Comparison of ENCODE assay signal across 16 cellular contexts in the genomic region with DNA sequence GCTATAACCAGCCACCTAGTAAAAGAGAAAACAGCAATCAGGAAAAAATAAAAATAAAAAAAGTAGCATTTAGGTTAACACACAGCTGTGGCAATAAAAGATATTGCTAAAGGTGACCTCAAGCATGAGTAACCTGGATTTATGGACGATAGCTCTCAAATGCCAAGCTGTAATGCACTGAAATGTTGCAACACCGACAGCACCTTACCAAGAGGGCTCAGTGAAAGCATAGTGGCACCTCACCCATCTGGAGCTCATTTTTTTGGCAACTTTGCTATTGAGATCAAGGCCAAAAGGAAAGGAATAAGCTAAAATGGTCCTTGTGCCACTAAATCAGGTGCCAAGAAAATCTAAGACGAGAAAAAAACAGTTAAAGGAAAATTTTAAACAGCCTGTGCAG. TPM values are rescaled to one million over a fixed set of nuclear protein-coding genes. Genes with fewer than 3 reads are reported as not detected.
DNase-seq lines count a peak whose midpoint lies in the region; ATAC-seq and TF ChIP-seq lines count a peak whose summit lies in the region.
"Had no signal": no experiment of that assay in that cellular context is flagged by ENCODE, and none has a peak within 500 bp of the region (broad histone marks: within the 10 kb centered on the region; RNA-seq: fewer than 3 reads in every experiment).

No MANE protein-coding gene starts in this region.

- no peaks in the 10 kb centered on the region for H3K27me3 Mint-ChIP-seq in mesothelial cell of epicardium (ENCODE audit: low read depth)
- H3K27me3 Mint-ChIP-seq: activated naive CD8-positive, alpha-beta T cell; activated T-cell treated with anti-CD3 and anti-CD28 coated beads, Interleukin-2, amount 50 U/mL, for 24 hours; CD4-positive, CD25-positive, alpha-beta regulatory T cell had no signal

- H3K27ac Mint-ChIP-seq in mesothelial cell of epicardium, result no peak overlapping the region
- H3K27ac Mint-ChIP-seq: activated naive CD8-positive, alpha-beta T cell; activated T-cell treated with anti-CD3 and anti-CD28 coated beads, Interleukin-2, amount 50 U/mL, for 24 hours had no signal

- H3K27ac ChIP-seq in PC-9, result peak overlapping the region; percentile 67
- peak overlapping the region; percentile 76 for H3K27ac ChIP-seq in subcutaneous abdominal adipose tissue (ENCODE audit: low read depth, low read length)
- H3K27ac ChIP-seq: ovary, SK-N-MC had no signal

- peak overlapping the region; percentile 72 for H3K4me3 ChIP-seq in PC-9
- H3K4me3 ChIP-seq in epithelial cell of esophagus (ENCODE audit: low read length), result no peak overlapping the region
- peak overlapping the region in 1 of 5 donors; percentile 88 for H3K4me3 ChIP-seq in subcutaneous abdominal adipose tissue (ENCODE audit: low read depth in 1 of 5, low read length in 5 of 5)
- H3K4me3 ChIP-seq: ovary had no signal

- BruUV-seq in PC-9 (replicated peaks; lab: Mats Ljungman, UMichigan), result no TSS peak

- peak overlapping the region; percentile 89 for H3K4me2 ChIP-seq in PC-9

- no peaks in the 10 kb centered on the region for H4K20me1 ChIP-seq in PC-9 (ENCODE audit: insufficient read depth)

- H3K36me3 Mint-ChIP-seq in mesothelial cell of epicardium, result peaks cover 15% of the 10 kb centered on the region

- H3K9me3 Mint-ChIP-seq in mesothelial cell of epicardium, result no peaks in the 10 kb centered on the region
- H3K9me3 Mint-ChIP-seq: activated T-cell treated with anti-CD3 and anti-CD28 coated beads, Interleukin-2, amount 50 U/mL, for 24 hours; CD4-positive, CD25-positive, alpha-beta regulatory T cell had no signal

- H3K9ac ChIP-seq in subcutaneous abdominal adipose tissue (ENCODE audit: low read length in 5 of 5), result peak overlapping the region in 3 of 5 donors; percentile 3 to 63 (median 30)

- no peaks in the 10 kb centered on the region for H3K9me3 ChIP-seq in PC-9 (ENCODE audit: insufficient read depth, low read depth)
- no peaks in the 10 kb centered on the region for H3K9me3 ChIP-seq in subcutaneous abdominal adipose tissue (ENCODE audit: control insufficient read depth in 5 of 5, low read length in 5 of 5)
- H3K9me3 ChIP-seq: ovary had no signal

- CTCF ChIA-PET in PC-9 (lab: Charles Lee), result interaction anchor here (0.6 kb wide), 1 partner anchor 451 kb away, joined by 4 read pairs; a partner anchor contains a TSS

- H3K4me3 Mint-ChIP-seq in mesothelial cell of epicardium, result no peak overlapping the region

- peaks cover 11% of the 10 kb centered on the region for H3F3A ChIP-seq in PC-9 (ENCODE audit: insufficient read depth, low read depth)

- DNase-seq in NCI-H1694 (lab: John Stamatoyannopoulos, UW), result peak; percentile 17
- DNase-seq in NCI-H1694 treated with DMSO at 0.1 percent for 48 hours (lab: John Stamatoyannopoulos, UW), result no peak
- peak in 1 of 2 experiments; percentile 84 for DNase-seq in PC-9
- peak; percentile 81 for DNase-seq in epithelial cell of esophagus (ENCODE audit: low read depth)
- no peak for DNase-seq in NCI-H510A (lab: John Stamatoyannopoulos, UW)
- no peak for DNase-seq in mesothelial cell of epicardium (ENCODE audit: low spot score in 2 of 2, unreplicated experiment in 2 of 2)
- DNase-seq: activated T-cell treated with anti-CD3 and anti-CD28 coated beads, Interleukin-2, amount 50 U/mL, for 24 hours; CD4-positive, CD25-positive, alpha-beta regulatory T cell; NCI-H1092 treated with DMSO at 0.1 percent for 48 hours; NCI-H345; ovary; stimulated activated CD4-positive, alpha-beta T cell treated with anti-CD3 and anti-CD28 coated beads, Interleukin-4, amount 100 ng/mL, for 4 hours had no signal

- H3K27me3 ChIP-seq in PC-9 (ENCODE audit: insufficient read depth, low read depth) (no peaks in the 10 kb centered on the region), subcutaneous abdominal adipose tissue (ENCODE audit: control insufficient read depth in 5 of 5, insufficient read depth in 4 of 5, low read length in 5 of 5) (no peaks in the 10 kb centered on the region)
- H3K27me3 ChIP-seq: ovary had no signal

- H3K36me3 ChIP-seq in PC-9 (ENCODE audit: low read depth) (peaks cover 20% of the 10 kb centered on the region; the same call in 1 of the 2 replicates), subcutaneous abdominal adipose tissue (ENCODE audit: control insufficient read depth in 5 of 5, insufficient read depth in 5 of 5, low read length in 5 of 5) (peaks cover 10 to 24% (median 14%) of the 10 kb centered on the region in 5 donors)
- H3K36me3 ChIP-seq: ovary had no signal

- POLR2A ChIA-PET in PC-9 (lab: Charles Lee; ENCODE audit: unreplicated experiment), result interaction anchor here (0.7 kb wide), 1 partner anchor 38 kb away, joined by 6 read pairs; no protein-coding TSS in a partner anchor

- peaks cover 65% of the 10 kb centered on the region for H3K79me2 ChIP-seq in PC-9 (ENCODE audit: low read depth)

- peaks cover 10% of the 10 kb centered on the region for H3K4me1 Mint-ChIP-seq in mesothelial cell of epicardium

- H3K4me1 ChIP-seq in PC-9 (replicated peaks; ENCODE audit: insufficient read depth) (peaks cover 36% of the 10 kb centered on the region), subcutaneous abdominal adipose tissue (ENCODE audit: control insufficient read depth in 5 of 5, insufficient read depth in 5 of 5, low read length in 5 of 5) (peaks cover 0 to 68% (median 33%) of the 10 kb centered on the region in 5 donors)

- intact Hi-C loops in PC-9 (cut with micrococcal nuclease; ENCODE audit: unreplicated experiment), result loop anchor here (10.0 kb wide), 1 partner anchor 682 kb away; no protein-coding TSS in a partner anchor

- H2AFZ ChIP-seq in PC-9, result no peak overlapping the region

- ATAC-seq in HG02981 (IDR thresholded peaks at IDR 0.05; ENCODE audit: unreplicated experiment), result no peak

- TF ChIP-seq CTCF in PC-9 (conservative IDR thresholded peaks at IDR 0.05) (no peak), epithelial cell of esophagus (IDR thresholded peaks at IDR 0.05; ENCODE audit: insufficient read depth, low read depth, low read length, missing control alignments) (no peak), mesothelial cell of epicardium (IDR thresholded peaks at IDR 0.05; ENCODE audit: unreplicated experiment) (no peak)

- no peaks in the 10 kb centered on the region for H3K9me2 ChIP-seq in PC-9 (ENCODE audit: insufficient read depth)

RNA-seq across cellular contexts. Expression of a gene that starts 2.5 kb away (rescaled TPM):
- total RNA-seq in PC-9 (2021) (38.4 and 53.3 TPM in 2 replicates), mesothelial cell of epicardium (22.8 to 23.7 TPM (median 22.9 TPM) in 3 replicates)

Comparison
In these comparisons a context has a peak if more than half of its experiments do, and no peak if none do; other contexts are left out.
1. DNase-seq: peak in NCI-H1694 (single experiment) and epithelial cell of esophagus (single experiment); none in NCI-H1694 treated with DMSO at 0.1 percent for 48 hours (single experiment), NCI-H510A (single experiment) and mesothelial cell of epicardium (0 of 2).